1 cellular context compared by ENCODE assay signal in genomic region chr12:96257550-96258392, GRCh38.
A peak's percentile ranks its signal among the peaks of the same experiment; 100 is the strongest.
TF ChIP-seq lines count a peak whose summit lies in the region.

No MANE protein-coding gene starts in this region.

TF ChIP-seq in HepG2, 621 proteins besides CTCF, POLR2A, EP300 and RAD21 (continued from another document and continues in another):
- TF ChIP-seq, protein P1, sequence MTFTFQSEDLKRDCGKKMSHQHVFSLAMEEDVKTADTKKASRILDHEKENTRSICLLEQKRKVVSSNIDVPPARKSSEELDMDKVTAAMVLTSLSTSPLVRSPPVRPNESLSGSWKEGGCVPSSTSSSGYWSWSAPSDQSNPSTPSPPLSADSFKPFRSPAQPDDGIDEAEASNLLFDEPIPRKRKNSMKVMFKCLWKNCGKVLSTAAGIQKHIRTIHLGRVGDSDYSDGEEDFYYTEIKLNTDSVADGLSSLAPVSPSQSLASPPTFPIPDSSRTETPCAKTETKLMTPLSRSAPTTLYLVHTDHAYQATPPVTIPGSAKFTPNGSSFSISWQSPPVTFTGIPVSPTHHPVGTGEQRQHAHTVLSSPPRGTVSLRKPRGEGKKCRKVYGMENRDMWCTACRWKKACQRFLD (CRISPR knock-in tag; IDR thresholded peaks at IDR 0.05; ENCODE audit: borderline replicate concordance): no peak
- TF ChIP-seq FOSL2 (CRISPR knock-in tag; IDR thresholded peaks at IDR 0.05) (peak; percentile 18; the same call in 1 of the 2 replicates), ERF (CRISPR knock-in tag; IDR thresholded peaks at IDR 0.05) (no peak), HNF4A (CRISPR knock-in tag; IDR thresholded peaks at IDR 0.05) (peak; percentile 64), FOXJ3 (CRISPR knock-in tag; IDR thresholded peaks at IDR 0.05; ENCODE audit: borderline replicate concordance) (0 out of 2 replicates have a peak, but pooled peaks have one; percentile 24), ZFP62 (CRISPR knock-in tag; IDR thresholded peaks at IDR 0.05) (no peak), CREB1 (IDR thresholded peaks at IDR 0.05) (no peak), CREB1 (CRISPR knock-in tag; IDR thresholded peaks at IDR 0.05) (no peak), ZNF567 (CRISPR knock-in tag; IDR thresholded peaks at IDR 0.05; ENCODE audit: borderline replicate concordance) (no peak), ZNF7 (CRISPR knock-in tag; IDR thresholded peaks at IDR 0.05) (no peak), ZNF644 (CRISPR knock-in tag; IDR thresholded peaks at IDR 0.05; ENCODE audit: low read depth) (0 out of 2 replicates have a peak, but pooled peaks have one; percentile 8), FOXP4 (CRISPR knock-in tag; IDR thresholded peaks at IDR 0.05) (peak; percentile 44; the same call in 1 of the 2 replicates), GATA4 (IDR thresholded peaks at IDR 0.05; ENCODE audit: borderline replicate concordance, low read depth) (no peak), ELF3 (CRISPR knock-in tag; IDR thresholded peaks at IDR 0.05) (no peak), CENPX (CRISPR knock-in tag; IDR thresholded peaks at IDR 0.05) (no peak), RELA (CRISPR knock-in tag; IDR thresholded peaks at IDR 0.05) (no peak), NR2F2 (IDR thresholded peaks at IDR 0.05; ENCODE audit: borderline replicate concordance, low read depth) (no peak), NCOA2 (CRISPR knock-in tag; IDR thresholded peaks at IDR 0.05) (peak; percentile 57; the same call in 1 of the 2 replicates), ZNF790 (CRISPR knock-in tag; IDR thresholded peaks at IDR 0.05; ENCODE audit: borderline replicate concordance) (no peak), RFXANK (CRISPR knock-in tag; IDR thresholded peaks at IDR 0.05) (no peak), ZNF891 (CRISPR knock-in tag; IDR thresholded peaks at IDR 0.05) (no peak), ZNF569 (CRISPR knock-in tag; IDR thresholded peaks at IDR 0.05; ENCODE audit: borderline replicate concordance) (no peak), FOXC1 (CRISPR knock-in tag; IDR thresholded peaks at IDR 0.05; ENCODE audit: borderline replicate concordance) (no peak), ZNF562 (CRISPR knock-in tag; IDR thresholded peaks at IDR 0.05; ENCODE audit: borderline replicate concordance) (no peak), AHDC1 (CRISPR knock-in tag; IDR thresholded peaks at IDR 0.05; ENCODE audit: borderline replicate concordance) (peak; percentile 56; the same call in 1 of the 2 replicates), FOXA3 (CRISPR knock-in tag; IDR thresholded peaks at IDR 0.05) (peak; percentile 47; the same call in 1 of the 2 replicates), MIXL1 (CRISPR knock-in tag; IDR thresholded peaks at IDR 0.05) (peak; percentile 27; the same call in 1 of the 2 replicates)
- TF ChIP-seq, protein P2, sequence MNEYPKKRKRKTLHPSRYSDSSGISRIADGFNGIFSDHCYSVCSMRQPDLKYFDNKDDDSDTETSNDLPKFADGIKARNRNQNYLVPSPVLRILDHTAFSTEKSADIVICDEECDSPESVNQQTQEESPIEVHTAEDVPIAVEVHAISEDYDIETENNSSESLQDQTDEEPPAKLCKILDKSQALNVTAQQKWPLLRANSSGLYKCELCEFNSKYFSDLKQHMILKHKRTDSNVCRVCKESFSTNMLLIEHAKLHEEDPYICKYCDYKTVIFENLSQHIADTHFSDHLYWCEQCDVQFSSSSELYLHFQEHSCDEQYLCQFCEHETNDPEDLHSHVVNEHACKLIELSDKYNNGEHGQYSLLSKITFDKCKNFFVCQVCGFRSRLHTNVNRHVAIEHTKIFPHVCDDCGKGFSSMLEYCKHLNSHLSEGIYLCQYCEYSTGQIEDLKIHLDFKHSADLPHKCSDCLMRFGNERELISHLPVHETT (CRISPR knock-in tag; conservative IDR thresholded peaks at IDR 0.05): no peak
- TF ChIP-seq, protein P3, sequence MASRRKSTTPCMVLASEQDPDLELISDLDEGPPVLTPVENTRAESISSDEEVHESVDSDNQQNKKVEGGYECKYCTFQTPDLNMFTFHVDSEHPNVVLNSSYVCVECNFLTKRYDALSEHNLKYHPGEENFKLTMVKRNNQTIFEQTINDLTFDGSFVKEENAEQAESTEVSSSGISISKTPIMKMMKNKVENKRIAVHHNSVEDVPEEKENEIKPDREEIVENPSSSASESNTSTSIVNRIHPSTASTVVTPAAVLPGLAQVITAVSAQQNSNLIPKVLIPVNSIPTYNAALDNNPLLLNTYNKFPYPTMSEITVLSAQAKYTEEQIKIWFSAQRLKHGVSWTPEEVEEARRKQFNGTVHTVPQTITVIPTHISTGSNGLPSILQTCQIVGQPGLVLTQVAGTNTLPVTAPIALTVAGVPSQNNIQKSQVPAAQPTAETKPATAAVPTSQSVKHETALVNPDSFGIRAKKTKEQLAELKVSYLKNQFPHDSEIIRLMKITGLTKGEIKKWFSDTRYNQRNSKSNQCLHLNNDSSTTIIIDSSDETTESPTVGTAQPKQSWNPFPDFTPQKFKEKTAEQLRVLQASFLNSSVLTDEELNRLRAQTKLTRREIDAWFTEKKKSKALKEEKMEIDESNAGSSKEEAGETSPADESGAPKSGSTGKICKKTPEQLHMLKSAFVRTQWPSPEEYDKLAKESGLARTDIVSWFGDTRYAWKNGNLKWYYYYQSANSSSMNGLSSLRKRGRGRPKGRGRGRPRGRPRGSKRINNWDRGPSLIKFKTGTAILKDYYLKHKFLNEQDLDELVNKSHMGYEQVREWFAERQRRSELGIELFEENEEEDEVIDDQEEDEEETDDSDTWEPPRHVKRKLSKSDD (CRISPR knock-in tag; IDR thresholded peaks at IDR 0.05; ENCODE audit: low read depth): no peak
- TF ChIP-seq, protein P4, sequence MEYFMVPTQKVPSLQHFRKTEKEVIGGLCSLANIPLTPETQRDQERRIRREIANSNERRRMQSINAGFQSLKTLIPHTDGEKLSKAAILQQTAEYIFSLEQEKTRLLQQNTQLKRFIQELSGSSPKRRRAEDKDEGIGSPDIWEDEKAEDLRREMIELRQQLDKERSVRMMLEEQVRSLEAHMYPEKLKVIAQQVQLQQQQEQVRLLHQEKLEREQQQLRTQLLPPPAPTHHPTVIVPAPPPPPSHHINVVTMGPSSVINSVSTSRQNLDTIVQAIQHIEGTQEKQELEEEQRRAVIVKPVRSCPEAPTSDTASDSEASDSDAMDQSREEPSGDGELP (IDR thresholded peaks at IDR 0.05; ENCODE audit: borderline replicate concordance, low read depth): peak; percentile 69; the same call in 1 of the 2 replicates
- TF ChIP-seq, protein P5, sequence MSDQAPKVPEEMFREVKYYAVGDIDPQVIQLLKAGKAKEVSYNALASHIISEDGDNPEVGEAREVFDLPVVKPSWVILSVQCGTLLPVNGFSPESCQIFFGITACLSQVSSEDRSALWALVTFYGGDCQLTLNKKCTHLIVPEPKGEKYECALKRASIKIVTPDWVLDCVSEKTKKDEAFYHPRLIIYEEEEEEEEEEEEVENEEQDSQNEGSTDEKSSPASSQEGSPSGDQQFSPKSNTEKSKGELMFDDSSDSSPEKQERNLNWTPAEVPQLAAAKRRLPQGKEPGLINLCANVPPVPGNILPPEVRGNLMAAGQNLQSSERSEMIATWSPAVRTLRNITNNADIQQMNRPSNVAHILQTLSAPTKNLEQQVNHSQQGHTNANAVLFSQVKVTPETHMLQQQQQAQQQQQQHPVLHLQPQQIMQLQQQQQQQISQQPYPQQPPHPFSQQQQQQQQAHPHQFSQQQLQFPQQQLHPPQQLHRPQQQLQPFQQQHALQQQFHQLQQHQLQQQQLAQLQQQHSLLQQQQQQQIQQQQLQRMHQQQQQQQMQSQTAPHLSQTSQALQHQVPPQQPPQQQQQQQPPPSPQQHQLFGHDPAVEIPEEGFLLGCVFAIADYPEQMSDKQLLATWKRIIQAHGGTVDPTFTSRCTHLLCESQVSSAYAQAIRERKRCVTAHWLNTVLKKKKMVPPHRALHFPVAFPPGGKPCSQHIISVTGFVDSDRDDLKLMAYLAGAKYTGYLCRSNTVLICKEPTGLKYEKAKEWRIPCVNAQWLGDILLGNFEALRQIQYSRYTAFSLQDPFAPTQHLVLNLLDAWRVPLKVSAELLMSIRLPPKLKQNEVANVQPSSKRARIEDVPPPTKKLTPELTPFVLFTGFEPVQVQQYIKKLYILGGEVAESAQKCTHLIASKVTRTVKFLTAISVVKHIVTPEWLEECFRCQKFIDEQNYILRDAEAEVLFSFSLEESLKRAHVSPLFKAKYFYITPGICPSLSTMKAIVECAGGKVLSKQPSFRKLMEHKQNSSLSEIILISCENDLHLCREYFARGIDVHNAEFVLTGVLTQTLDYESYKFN (CRISPR knock-in tag; conservative IDR thresholded peaks at IDR 0.05): peak; percentile 70
- TF ChIP-seq, protein P6, sequence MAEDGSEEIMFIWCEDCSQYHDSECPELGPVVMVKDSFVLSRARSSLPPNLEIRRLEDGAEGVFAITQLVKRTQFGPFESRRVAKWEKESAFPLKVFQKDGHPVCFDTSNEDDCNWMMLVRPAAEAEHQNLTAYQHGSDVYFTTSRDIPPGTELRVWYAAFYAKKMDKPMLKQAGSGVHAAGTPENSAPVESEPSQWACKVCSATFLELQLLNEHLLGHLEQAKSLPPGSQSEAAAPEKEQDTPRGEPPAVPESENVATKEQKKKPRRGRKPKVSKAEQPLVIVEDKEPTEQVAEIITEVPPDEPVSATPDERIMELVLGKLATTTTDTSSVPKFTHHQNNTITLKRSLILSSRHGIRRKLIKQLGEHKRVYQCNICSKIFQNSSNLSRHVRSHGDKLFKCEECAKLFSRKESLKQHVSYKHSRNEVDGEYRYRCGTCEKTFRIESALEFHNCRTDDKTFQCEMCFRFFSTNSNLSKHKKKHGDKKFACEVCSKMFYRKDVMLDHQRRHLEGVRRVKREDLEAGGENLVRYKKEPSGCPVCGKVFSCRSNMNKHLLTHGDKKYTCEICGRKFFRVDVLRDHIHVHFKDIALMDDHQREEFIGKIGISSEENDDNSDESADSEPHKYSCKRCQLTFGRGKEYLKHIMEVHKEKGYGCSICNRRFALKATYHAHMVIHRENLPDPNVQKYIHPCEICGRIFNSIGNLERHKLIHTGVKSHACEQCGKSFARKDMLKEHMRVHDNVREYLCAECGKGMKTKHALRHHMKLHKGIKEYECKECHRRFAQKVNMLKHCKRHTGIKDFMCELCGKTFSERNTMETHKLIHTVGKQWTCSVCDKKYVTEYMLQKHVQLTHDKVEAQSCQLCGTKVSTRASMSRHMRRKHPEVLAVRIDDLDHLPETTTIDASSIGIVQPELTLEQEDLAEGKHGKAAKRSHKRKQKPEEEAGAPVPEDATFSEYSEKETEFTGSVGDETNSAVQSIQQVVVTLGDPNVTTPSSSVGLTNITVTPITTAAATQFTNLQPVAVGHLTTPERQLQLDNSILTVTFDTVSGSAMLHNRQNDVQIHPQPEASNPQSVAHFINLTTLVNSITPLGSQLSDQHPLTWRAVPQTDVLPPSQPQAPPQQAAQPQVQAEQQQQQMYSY (CRISPR knock-in tag; IDR thresholded peaks at IDR 0.05): 0 out of 2 replicates have a peak, but pooled peaks have one; percentile 27
- TF ChIP-seq, protein P7, sequence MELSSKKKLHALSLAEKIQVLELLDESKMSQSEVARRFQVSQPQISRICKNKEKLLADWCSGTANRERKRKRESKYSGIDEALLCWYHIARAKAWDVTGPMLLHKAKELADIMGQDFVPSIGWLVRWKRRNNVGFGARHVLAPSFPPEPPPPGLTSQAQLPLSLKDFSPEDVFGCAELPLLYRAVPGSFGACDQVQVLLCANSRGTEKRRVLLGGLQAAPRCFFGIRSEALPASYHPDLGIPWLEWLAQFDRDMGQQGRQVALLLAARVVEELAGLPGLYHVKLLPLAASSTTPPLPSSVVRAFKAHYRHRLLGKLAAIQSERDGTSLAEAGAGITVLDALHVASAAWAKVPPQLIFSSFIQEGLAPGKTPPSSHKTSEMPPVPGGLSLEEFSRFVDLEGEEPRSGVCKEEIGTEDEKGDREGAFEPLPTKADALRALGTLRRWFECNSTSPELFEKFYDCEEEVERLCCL (CRISPR knock-in tag; IDR thresholded peaks at IDR 0.05; ENCODE audit: borderline replicate concordance): no peak
